Comparison of ENCODE assay signal across 27 cellular contexts in the genomic region with DNA sequence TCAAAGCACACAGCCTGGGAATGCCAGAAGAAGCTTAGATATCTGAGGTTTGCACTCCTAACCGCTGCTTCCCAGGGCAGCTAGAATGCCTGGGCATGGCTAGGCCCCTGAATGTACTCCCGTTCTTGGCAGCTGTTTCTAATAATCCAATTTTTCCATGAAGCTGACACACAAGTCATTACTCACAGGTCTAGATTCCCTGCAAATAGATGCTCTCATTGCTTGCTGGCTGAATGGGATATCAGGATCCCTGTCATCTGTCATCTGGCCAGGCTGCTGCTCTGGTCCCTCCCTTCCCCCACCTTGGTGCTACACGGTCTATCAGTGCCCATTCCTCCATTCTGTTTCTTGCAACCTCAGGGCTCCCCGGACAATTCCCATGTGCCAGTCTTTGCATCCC. TPM values are rescaled to one million over a fixed set of nuclear protein-coding genes. Genes with fewer than 3 reads are reported as not detected.
DNase-seq lines count a peak whose midpoint lies in the region; ATAC-seq and TF ChIP-seq lines count a peak whose summit lies in the region.
"Had no signal": no experiment of that assay in that cellular context is flagged by ENCODE, and none has a peak within 500 bp of the region (broad histone marks: within the 10 kb centered on the region; RNA-seq: fewer than 3 reads in every experiment).

No MANE protein-coding gene starts in this region.

- H3K9me2 ChIP-seq in GM23248 (ENCODE audit: insufficient read depth) = no peaks in the 10 kb centered on the region

- no peak overlapping the region for H3K9ac ChIP-seq in GM23248
- H3K9ac ChIP-seq: KMS-11 had no signal

- H3K4me2 ChIP-seq in GM23248 (ENCODE audit: unreplicated experiment) = no peak overlapping the region
- H3K4me2 ChIP-seq: KMS-11, PC-9 had no signal

- no peaks in the 10 kb centered on the region for H3K36me3 Mint-ChIP-seq in neural crest cell (ENCODE audit: low read depth)
- no peaks in the 10 kb centered on the region for H3K36me3 Mint-ChIP-seq in naive thymus-derived CD4-positive, alpha-beta T cell
- H3K36me3 Mint-ChIP-seq: CD4-positive, alpha-beta memory T cell; IgD-negative memory B cell had no signal

- POLR2A ChIA-PET in naive thymus-derived CD4-positive, alpha-beta T cell (lab: Charles Lee) = no interaction called here

- 14% methylated on average over 4 of the region's 4 CpGs for WGBS in GM23248 (ENCODE audit: low coverage in 1 of 2, low lambda C conversion rate in 2 of 2, missing lambda C conversion rate in 2 of 2), 2 experiments

- H3K9me3 Mint-ChIP-seq in neural crest cell = peaks cover 8% of the 10 kb centered on the region
- H3K9me3 Mint-ChIP-seq in naive thymus-derived CD4-positive, alpha-beta T cell = no peaks in the 10 kb centered on the region
- H3K9me3 Mint-ChIP-seq: CD4-positive, alpha-beta memory T cell had no signal

- no peaks in the 10 kb centered on the region; the same call in 1 of the 2 replicates for H3K27me3 ChIP-seq in GM23248 (replicated peaks; ENCODE audit: insufficient read depth)
- no peaks in the 10 kb centered on the region for H3K27me3 ChIP-seq in naive thymus-derived CD4-positive, alpha-beta T cell (ENCODE audit: control insufficient read depth in 2 of 2, insufficient read depth in 2 of 2, low read length in 2 of 2)
- H3K27me3 ChIP-seq: SJSA1 had no signal

- H3K27ac Mint-ChIP-seq in neural crest cell (ENCODE audit: unreplicated experiment) = peak overlapping the region; percentile 72
- H3K27ac Mint-ChIP-seq in naive thymus-derived CD4-positive, alpha-beta T cell = no peak overlapping the region
- H3K27ac Mint-ChIP-seq: CD4-positive, alpha-beta memory T cell; IgD-negative memory B cell had no signal

- CTCF ChIA-PET in naive thymus-derived CD4-positive, alpha-beta T cell (lab: Charles Lee) = no interaction called here

- H3K4me3 ChIP-seq in AG10803 (ENCODE audit: low read length) = no peak overlapping the region
- H3K4me3 ChIP-seq in GM23248 = no peak overlapping the region
- no peak overlapping the region for H3K4me3 ChIP-seq in coronary artery
- H3K4me3 ChIP-seq in naive thymus-derived CD4-positive, alpha-beta T cell (ENCODE audit: low read length) = no peak overlapping the region
- H3K4me3 ChIP-seq: PC-9, SJSA1 had no signal

- H3K27me3 Mint-ChIP-seq in neural crest cell (ENCODE audit: low read depth) = no peaks in the 10 kb centered on the region
- peaks cover 0 to 14% (median 5%) of the 10 kb centered on the region in 5 donors for H3K27me3 Mint-ChIP-seq in naive thymus-derived CD4-positive, alpha-beta T cell

- H3K36me3 ChIP-seq in GM23248 (ENCODE audit: low read depth) = no peaks in the 10 kb centered on the region
- H3K36me3 ChIP-seq in naive thymus-derived CD4-positive, alpha-beta T cell (ENCODE audit: control insufficient read depth in 2 of 3, insufficient read depth in 3 of 3, low read length in 3 of 3) = no peaks in the 10 kb centered on the region
- H3K36me3 ChIP-seq: SJSA1 had no signal

- H3K4me1 Mint-ChIP-seq in neural crest cell = no peaks in the 10 kb centered on the region
- no peaks in the 10 kb centered on the region for H3K4me1 Mint-ChIP-seq in naive thymus-derived CD4-positive, alpha-beta T cell
- H3K4me1 Mint-ChIP-seq: CD4-positive, alpha-beta memory T cell; IgD-negative memory B cell had no signal

- no peaks in the 10 kb centered on the region for H3K4me1 ChIP-seq in GM23248 (ENCODE audit: insufficient read depth)
- H3K4me1 ChIP-seq in naive thymus-derived CD4-positive, alpha-beta T cell (ENCODE audit: control insufficient read depth in 2 of 2, insufficient read depth in 2 of 2, low read length in 2 of 2) = no peaks in the 10 kb centered on the region
- H3K4me1 ChIP-seq: Caco-2, SJSA1 had no signal

- TF ChIP-seq CTCF in AG10803 (conservative IDR thresholded peaks at IDR 0.05; ENCODE audit: low read length) = no peak
- TF ChIP-seq CTCF in coronary artery (IDR thresholded peaks at IDR 0.05) = no peak
- TF ChIP-seq CTCF in neural crest cell (conservative IDR thresholded peaks at IDR 0.05) = no peak

- no peaks in the 10 kb centered on the region for H3F3A ChIP-seq in GM23248 (ENCODE audit: insufficient read depth)

- H3K9me3 ChIP-seq in GM23248 (ENCODE audit: low read depth) = no peaks in the 10 kb centered on the region
- no peaks in the 10 kb centered on the region for H3K9me3 ChIP-seq in naive thymus-derived CD4-positive, alpha-beta T cell (ENCODE audit: control insufficient read depth in 2 of 3, low read length in 3 of 3)
- H3K9me3 ChIP-seq: Caco-2, SJSA1 had no signal

- no peaks in the 10 kb centered on the region for H3K79me2 ChIP-seq in GM23248 (ENCODE audit: insufficient read depth)

- intact Hi-C loops in naive thymus-derived CD4-positive, alpha-beta T cell (cut with micrococcal nuclease) = no loop called here

- DNase-seq in AG10803 (ENCODE audit: low read depth) = peak; percentile 3
- DNase-seq in GM23248 = peak; percentile 7
- peak; percentile 59 for DNase-seq in coronary artery (ENCODE audit: low spot score)
- DNase-seq in neural crest cell (ENCODE audit: low read depth, low spot score) = no peak
- no peak for DNase-seq in stimulated activated CD4-positive, alpha-beta T cell treated with anti-CD3 and anti-CD28 coated beads, Interleukin-4, amount 100 ng/mL, for 4 hours
- DNase-seq in naive thymus-derived CD4-positive, alpha-beta T cell = no peak
- DNase-seq: C1 segment of cervical spinal cord; Caco-2; CD4-positive, alpha-beta memory T cell; DMS79; MM.1S; NCI-H1417; NCI-H1694; NCI-H2081; NCI-H2227 treated with DMSO at 0.1 percent for 48 hours; Right ventricle myocardium superior; RPMI8226 had no signal

- H3K27ac ChIP-seq in GM23248 (no peak overlapping the region), coronary artery (no peak overlapping the region)
- no peak overlapping the region for H3K27ac ChIP-seq in naive thymus-derived CD4-positive, alpha-beta T cell (ENCODE audit: low read depth, low read length)
- H3K27ac ChIP-seq: HL-60, KMS-11, PC-9, SJSA1 had no signal

- H2AFZ ChIP-seq in GM23248 = no peak overlapping the region
- H2AFZ ChIP-seq: PC-9 had no signal

- in situ Hi-C loops in GM23248 (cut with MboI) = no loop called here

- no peaks in the 10 kb centered on the region for H4K20me1 ChIP-seq in GM23248 (ENCODE audit: insufficient read depth)

- ATAC-seq in HG03159 (IDR thresholded peaks at IDR 0.05; ENCODE audit: unreplicated experiment) = no peak
- no peak for ATAC-seq in naive thymus-derived CD4-positive, alpha-beta T cell
- ATAC-seq: HCT116 had no signal

- H3K4me3 Mint-ChIP-seq in neural crest cell = no peak overlapping the region
- H3K4me3 Mint-ChIP-seq in naive thymus-derived CD4-positive, alpha-beta T cell = no peak overlapping the region
- H3K4me3 Mint-ChIP-seq: CD4-positive, alpha-beta memory T cell; IgD-negative memory B cell had no signal

RNA-seq across cellular contexts. Expression of a gene that starts 40.7 kb away (rescaled TPM):
- not detected in 2 replicates for total RNA-seq in GM23248 (2014; rRNA removed; shearing (Covaris generic))
- polyA plus RNA-seq in GM23248 (2016; fragmentation: Nextera tagmentation; extraction: Ambion mirVana) = not detected in 2 replicates
- total RNA-seq in neural crest cell = not detected in 2 replicates
- not detected for total RNA-seq in naive thymus-derived CD4-positive, alpha-beta T cell
- polyA plus RNA-seq in naive thymus-derived CD4-positive, alpha-beta T cell = not detected
- total RNA-seq: Caco-2; CD4-positive, alpha-beta memory T cell; H4; NCI-H460; PC-9; Right ventricle myocardium superior; SJSA1 had no signal
- polyA plus RNA-seq: AG04450; CD4-positive, alpha-beta memory T cell; IgD-negative memory B cell had no signal

Comparison
In these comparisons a context has a peak if more than half of its experiments do, and no peak if none do; other contexts are left out.
1. DNase-seq: peak in AG10803 (single experiment), GM23248 (single experiment) and coronary artery (single experiment); none in neural crest cell (single experiment), stimulated activated CD4-positive, alpha-beta T cell treated with anti-CD3 and anti-CD28 coated beads, Interleukin-4, amount 100 ng/mL, for 4 hours (0 of 2) and naive thymus-derived CD4-positive, alpha-beta T cell (0 of 9).